In the genomic region with DNA sequence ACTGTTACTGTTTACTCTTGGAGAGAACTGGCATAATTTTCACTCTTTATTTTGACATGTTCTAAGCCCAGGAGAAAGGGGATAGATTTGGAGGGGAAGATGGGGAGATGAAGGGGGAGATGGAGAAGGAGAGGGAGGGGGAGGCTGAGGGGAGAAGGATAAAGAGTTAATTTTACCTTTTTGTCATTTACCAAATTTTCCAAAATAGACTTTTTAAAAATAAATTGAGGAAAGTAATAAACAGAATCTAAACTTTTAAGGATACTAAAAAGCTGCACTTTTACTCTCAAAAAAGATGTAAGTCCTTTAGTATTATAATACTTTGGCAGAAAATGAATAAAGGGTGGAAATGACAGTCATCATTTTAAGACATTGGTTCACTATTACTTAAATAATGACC, we compare ENCODE assay signal across 27 cellular contexts.
"Had no signal": no experiment of that assay in that cellular context is flagged by ENCODE, and none has a peak within 500 bp of the region (broad histone marks: within the 10 kb centered on the region; RNA-seq: fewer than 3 reads in every experiment).

No MANE protein-coding gene starts in this region.

- DNase-seq: cortex of kidney; effector memory CD8-positive, alpha-beta T cell; erythroblast; esophagus squamous epithelium; foreskin melanocyte; glutamatergic neuron; heart right ventricle; hippocampal formation; left cardiac atrium; left lung; mesenchymal stem cell; mucosa of descending colon; naive B cell; nephron progenitor cell; nucleus accumbens; stimulated activated CD4-positive, alpha-beta T cell treated with anti-CD3 and anti-CD28 coated beads, Interleukin-15, amount 100 ng/mL, for 24 hours; stimulated activated CD4-positive, alpha-beta T cell treated with anti-CD3 and anti-CD28 coated beads, Interleukin-2, amount 100 ng/mL, for 48 hours; stimulated activated CD8-positive, alpha-beta memory T cell treated with anti-CD3 and anti-CD28 coated beads, Interleukin-4, amount 100 ng/mL, for 48 hours; stimulated activated naive CD4-positive, alpha-beta T cell; stomach; thyroid gland; trophoblast cell had no signal

- H3K4me3 ChIP-seq: esophagus squamous epithelium, heart right ventricle, left lung, mucosa of descending colon, prostate gland, right atrium auricular region, skin epidermis, stomach, thyroid gland, vagina had no signal

- H3K9me3 Mint-ChIP-seq: effector memory CD8-positive, alpha-beta T cell; mesothelial cell of epicardium; naive B cell; nephron progenitor cell had no signal

- H3K4me3 Mint-ChIP-seq: effector memory CD8-positive, alpha-beta T cell; mesothelial cell of epicardium; naive B cell; nephron progenitor cell had no signal

- H3K4me1 Mint-ChIP-seq: nephron progenitor cell had no signal

- H3K27me3 Mint-ChIP-seq: effector memory CD8-positive, alpha-beta T cell; naive B cell had no signal

- H3K4me1 ChIP-seq: thyroid gland had no signal

- H3K27me3 ChIP-seq: esophagus squamous epithelium, heart right ventricle, left lung, right atrium auricular region, stomach, thyroid gland, vagina had no signal

- H3K27ac Mint-ChIP-seq: mesothelial cell of epicardium, naive B cell, nephron progenitor cell had no signal

- ATAC-seq: effector memory CD8-positive, alpha-beta T cell; heart right ventricle; left cardiac atrium; left lung; mucosa of descending colon had no signal

- H3K27ac ChIP-seq: esophagus squamous epithelium, heart right ventricle, left lung, right atrium auricular region, skin epidermis, stomach, thyroid gland, vagina had no signal

- H3K9me3 ChIP-seq: esophagus squamous epithelium, heart right ventricle, left lung, mucosa of descending colon, prostate gland, right atrium auricular region, stomach, thyroid gland, vagina had no signal
